26 cellular contexts compared by ENCODE assay signal in the genomic region with DNA sequence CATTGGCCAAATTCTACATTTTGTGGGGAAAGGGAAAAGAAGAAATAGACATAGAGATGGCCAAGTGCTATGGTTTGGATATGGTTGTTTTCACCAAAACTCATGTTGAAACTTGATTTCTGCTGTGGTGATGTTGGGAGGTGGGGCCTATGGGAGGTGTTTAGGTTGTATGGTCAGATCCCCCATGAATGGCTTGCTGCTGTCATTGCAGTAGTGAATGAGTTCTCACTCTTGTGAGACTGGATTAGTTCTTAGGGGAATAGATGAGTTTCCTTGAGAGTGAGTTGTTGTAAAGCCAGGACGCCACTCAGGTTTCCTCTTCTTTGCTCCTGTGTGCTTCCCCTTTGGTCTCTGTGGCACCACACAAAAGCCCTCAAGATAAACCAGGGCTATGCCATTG.
"Had no signal": no experiment of that assay in that cellular context is flagged by ENCODE, and none has a peak within 500 bp of the region (broad histone marks: within the 10 kb centered on the region; RNA-seq: fewer than 3 reads in every experiment).

No MANE protein-coding gene starts in this region.

- H3K9me3 Mint-ChIP-seq: activated naive CD4-positive, alpha-beta T cell treated with anti-CD3 and anti-CD28 coated beads for 36 hours; activated T-cell treated with anti-CD3 and anti-CD28 coated beads, Interleukin-2, amount 50 U/mL, for 24 hours had no signal

- H3K27ac ChIP-seq: cardiac muscle cell, SK-N-MC, VCaP had no signal

- H3K27me3 Mint-ChIP-seq: activated T-helper 17 cell treated with anti-CD3 and anti-CD28 coated beads, Interleukin-2, amount 50 U/mL, for 72 hours had no signal

- DNase-seq: activated CD4-positive, CD25-positive, alpha-beta regulatory T cell; activated CD8-positive, alpha-beta T cell treated with anti-CD3 and anti-CD28 coated beads, Interleukin-2, amount 10 ng/mL, durations not matched to agents 7 days and 5 days; activated gamma-delta T cell; activated naive CD4-positive, alpha-beta T cell treated with anti-CD3 and anti-CD28 coated beads for 36 hours; activated T-cell treated with anti-CD3 and anti-CD28 coated beads, Interleukin-2, amount 50 U/mL, for 24 hours; amygdala; Kasumi-1; NCI-H1105 treated with DMSO at 0.1 percent for 48 hours; NCI-H146; NCI-H187 treated with DMSO at 0.1 percent for 48 hours; NCI-H2081 treated with DMSO at 0.1 percent for 48 hours; NCI-H226; NCI-H526 treated with DMSO at 0.1 percent for 48 hours; NCI-H82; OCI-M1; RPMI8226; T-helper 1 cell had no signal

- H3K4me1 Mint-ChIP-seq: activated T-helper 17 cell treated with anti-CD3 and anti-CD28 coated beads, Interleukin-2, amount 50 U/mL, for 72 hours had no signal

- ATAC-seq: activated CD8-positive, alpha-beta T cell treated with anti-CD3 and anti-CD28 coated beads, Interleukin-2, amount 10 ng/mL, durations not matched to agents 7 days and 5 days; activated T-helper 17 cell treated with anti-CD3 and anti-CD28 coated beads, Interleukin-2, amount 50 U/mL, for 72 hours; Panc1; Right ventricle myocardium inferior had no signal

- H3K36me3 ChIP-seq: cardiac muscle cell had no signal

- H3K27ac Mint-ChIP-seq: activated CD8-positive, alpha-beta T cell treated with anti-CD3 and anti-CD28 coated beads, Interleukin-2, amount 10 ng/mL, durations not matched to agents 7 days and 5 days; activated naive CD4-positive, alpha-beta T cell treated with anti-CD3 and anti-CD28 coated beads for 36 hours; activated naive CD8-positive, alpha-beta T cell; activated T-cell treated with anti-CD3 and anti-CD28 coated beads, Interleukin-2, amount 50 U/mL, for 24 hours; activated T-helper 17 cell treated with anti-CD3 and anti-CD28 coated beads, Interleukin-2, amount 50 U/mL, for 72 hours; brain had no signal

- H3K27me3 ChIP-seq: cardiac muscle cell had no signal

- H3K4me3 ChIP-seq: cardiac muscle cell, SK-N-MC had no signal

- H3K4me3 Mint-ChIP-seq: activated CD8-positive, alpha-beta T cell treated with anti-CD3 and anti-CD28 coated beads, Interleukin-2, amount 10 ng/mL, durations not matched to agents 7 days and 5 days; activated naive CD4-positive, alpha-beta T cell treated with anti-CD3 and anti-CD28 coated beads for 36 hours; activated naive CD8-positive, alpha-beta T cell; activated T-cell treated with anti-CD3 and anti-CD28 coated beads, Interleukin-2, amount 50 U/mL, for 24 hours; activated T-helper 17 cell treated with anti-CD3 and anti-CD28 coated beads, Interleukin-2, amount 50 U/mL, for 72 hours; brain had no signal

- H3K36me3 Mint-ChIP-seq: activated naive CD8-positive, alpha-beta T cell; brain had no signal

- FAIRE-seq: astrocyte had no signal
